In the genomic region with DNA sequence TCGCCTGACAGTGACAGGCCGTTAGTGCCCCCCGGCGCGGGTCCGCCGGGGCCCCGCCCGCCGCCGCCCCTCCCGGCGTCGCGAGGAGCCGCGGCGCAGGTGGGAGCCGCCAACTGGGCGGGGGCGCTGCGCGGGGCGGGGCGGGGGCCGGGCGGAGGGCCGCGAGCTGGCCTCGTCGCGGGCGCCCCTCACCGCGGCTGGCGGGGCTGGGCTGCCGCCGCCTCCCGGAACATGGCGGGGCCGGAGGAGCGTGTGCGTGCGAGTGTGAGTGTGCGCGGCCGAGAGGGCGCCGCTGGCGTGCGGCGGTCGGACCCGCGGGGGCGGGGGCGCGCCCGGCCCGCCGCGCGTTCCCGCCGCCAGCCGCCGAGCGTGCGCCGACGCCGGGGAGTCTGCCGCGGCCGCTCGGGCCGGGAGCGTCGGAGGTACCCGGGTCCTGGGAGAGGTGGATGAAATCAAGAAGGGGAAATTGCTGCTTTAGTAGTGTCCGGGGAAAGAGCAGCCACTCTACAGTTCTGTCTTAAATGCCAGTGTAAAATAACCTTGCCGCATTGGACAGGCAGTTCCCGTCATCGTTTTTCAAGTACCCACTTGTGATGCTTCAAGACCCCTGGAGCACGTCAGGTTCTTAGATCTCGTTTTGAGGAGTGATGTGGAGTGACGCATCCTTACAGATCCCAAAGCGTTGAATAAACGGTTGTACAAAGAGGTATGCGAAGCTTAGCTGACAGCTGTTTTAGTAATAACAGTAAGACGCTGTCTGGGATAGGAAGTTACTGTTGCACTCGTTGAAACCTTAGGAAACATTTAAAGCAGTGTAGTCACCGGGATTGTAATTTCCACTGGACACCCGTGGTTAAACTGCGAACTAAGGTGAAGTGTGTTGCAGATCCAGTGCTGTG, we compare ENCODE assay signal across 8 cellular contexts. TPM values are rescaled to one million over a fixed set of nuclear protein-coding genes. Genes with fewer than 3 reads are reported as not detected.
DNase-seq lines count a peak whose midpoint lies in the region; ATAC-seq and TF ChIP-seq lines count a peak whose summit lies in the region.

No MANE protein-coding gene starts in this region.

- TF ChIP-seq CTCF in Peyer's patch (IDR thresholded peaks at IDR 0.05), result no peak
- TF ChIP-seq CTCF in fibroblast of the aortic adventitia (IDR thresholded peaks at IDR 0.05; ENCODE audit: insufficient read depth, low read length), result no peak
- TF ChIP-seq CTCF in neural crest cell (conservative IDR thresholded peaks at IDR 0.05), result no peak

- H3K9ac ChIP-seq in subcutaneous abdominal adipose tissue (ENCODE audit: low read length in 5 of 5), result peak overlapping the region; percentile 75 to 93 (median 91)

- peak overlapping the region; percentile 88 for H3K27ac Mint-ChIP-seq in neural crest cell (ENCODE audit: unreplicated experiment)

- H3K27me3 ChIP-seq in Peyer's patch (no peaks in the 10 kb centered on the region), subcutaneous abdominal adipose tissue (ENCODE audit: control insufficient read depth in 5 of 5, insufficient read depth in 4 of 5, low read length in 5 of 5) (no peaks in the 10 kb centered on the region)

- H3K36me3 Mint-ChIP-seq in neural crest cell (ENCODE audit: low read depth), result peaks cover 4% of the 10 kb centered on the region

- H3K4me3 ChIP-seq in Peyer's patch, result peak overlapping the region; percentile 76 to 95 (median 82)
- H3K4me3 ChIP-seq in fibroblast of the aortic adventitia (ENCODE audit: low read depth, low read length), result peak overlapping the region; percentile 89
- peak overlapping the region; percentile 85 to 99 (median 89) for H3K4me3 ChIP-seq in subcutaneous abdominal adipose tissue (ENCODE audit: low read depth in 1 of 5, low read length in 5 of 5)

- H3K9me3 Mint-ChIP-seq in neural crest cell, result no peaks in the 10 kb centered on the region

- TF ChIP-seq POLR2A in Peyer's patch (IDR thresholded peaks at IDR 0.05), result peak in 1 of 2 donors; percentile 8

- DNase-seq in DMS53 treated with DMSO at 0.1 percent for 48 hours (lab: John Stamatoyannopoulos, UW; ENCODE audit: unreplicated experiment) (peak; percentile 84), HuH-7 (ENCODE audit: low spot score) (peak; percentile 74), Peyer's patch (peak; percentile 49 to 83 (median 82)), fibroblast of the aortic adventitia (ENCODE audit: low read depth) (peak; percentile 78), neural crest cell (ENCODE audit: low read depth, low spot score) (peak; percentile 46)
- peak; percentile 68 for DNase-seq in activated effector memory CD4-positive, alpha-beta T cell treated with Interleukin-2 at 50 U/mL for 16 hours

- peak overlapping the region; percentile 96 for H3K4me3 Mint-ChIP-seq in neural crest cell

- H3K36me3 ChIP-seq in Peyer's patch (peaks cover 0 to 1% (median 0%) of the 10 kb centered on the region in 3 donors), subcutaneous abdominal adipose tissue (ENCODE audit: control insufficient read depth in 5 of 5, insufficient read depth in 5 of 5, low read length in 5 of 5) (peaks cover 8 to 12% (median 10%) of the 10 kb centered on the region in 5 donors)

- peaks cover 3% of the 10 kb centered on the region for H3K27me3 Mint-ChIP-seq in neural crest cell (ENCODE audit: low read depth)

- H3K4me1 ChIP-seq in Peyer's patch (peaks cover 0 to 47% (median 20%) of the 10 kb centered on the region in 4 donors), subcutaneous abdominal adipose tissue (ENCODE audit: control insufficient read depth in 5 of 5, insufficient read depth in 5 of 5, low read length in 5 of 5) (peaks cover 0 to 56% (median 48%) of the 10 kb centered on the region in 5 donors)

- H3K9me3 ChIP-seq in Peyer's patch (no peaks in the 10 kb centered on the region), subcutaneous abdominal adipose tissue (ENCODE audit: control insufficient read depth in 5 of 5, low read length in 5 of 5) (no peaks in the 10 kb centered on the region)

- H3K4me1 Mint-ChIP-seq in neural crest cell, result peaks cover 43% of the 10 kb centered on the region

- ATAC-seq in GM21526 (IDR thresholded peaks at IDR 0.05; ENCODE audit: low FRiP score, unreplicated experiment), result peak; percentile 37

- H3K27ac ChIP-seq in Peyer's patch, result peak overlapping the region; percentile 97 to 100 (median 100)
- peak overlapping the region; percentile 94 for H3K27ac ChIP-seq in subcutaneous abdominal adipose tissue (ENCODE audit: low read depth, low read length)

RNA-seq across cellular contexts. Expression of gene ANKRD12, which starts 0.8 kb away (rescaled TPM):
- total RNA-seq in Peyer's patch (100 to 1,000 TPM in 1 of 4 donors, 10 to 100 TPM in 3; 39.9 to 172 (median 58.9) TPM), fibroblast of the aortic adventitia (ENCODE audit: low replicate concordance) (35.3 and 66.2 TPM in 2 replicates), neural crest cell (30.2 and 30.9 TPM in 2 replicates)

RNA-seq across cellular contexts. Expression of gene NDUFV2, which starts 34.9 kb away (rescaled TPM):
- total RNA-seq in Peyer's patch (100 to 1,000 TPM in 2 of 4 donors, 10 to 100 TPM in 2; 83.3 to 132 (median 106) TPM), fibroblast of the aortic adventitia (ENCODE audit: low replicate concordance) (135 and 137 TPM in 2 replicates), neural crest cell (143 and 144 TPM in 2 replicates)

Comparison
In these comparisons a context has a peak if more than half of its experiments do, and no peak if none do; other contexts are left out.
1. Peak in every context shown above with its lines: DNase-seq, ATAC-seq, H3K4me3 ChIP-seq and H3K27ac ChIP-seq.